In genomic region chr9:105425817-105426433, GRCh38 we compare ENCODE assay signal across 8 cellular contexts. TPM values are rescaled to one million over a fixed set of nuclear protein-coding genes. Genes with fewer than 3 reads are reported as not detected.
A peak's percentile ranks its signal among the peaks of the same experiment; 100 is the strongest.
DNase-seq lines count a peak whose midpoint lies in the region; ATAC-seq and TF ChIP-seq lines count a peak whose summit lies in the region.

No MANE protein-coding gene starts in this region.

- DNase-seq in NCI-H1436 (lab: John Stamatoyannopoulos, UW) = peak; percentile 6
- DNase-seq in NCI-H1436 treated with DMSO at 0.1 percent for 48 hours (lab: John Stamatoyannopoulos, UW) = no peak
- DNase-seq in lower lobe of right lung = no peak
- no peak for DNase-seq in CD1c-positive myeloid dendritic cell (ENCODE audit: extremely low spot score)
- no peak for DNase-seq in prostate gland (ENCODE audit: low spot score)
- DNase-seq in superior temporal gyrus (ENCODE audit: extremely low spot score) = no peak

- H3K27ac ChIP-seq in lower lobe of right lung (no peak overlapping the region), prostate gland (no peak overlapping the region)

- 40% methylated on average over 2 of the region's 2 CpGs for WGBS in prostate gland

- peak; percentile 24; the same call in 1 of the 2 replicates for TF ChIP-seq CTCF in WI38 (IDR thresholded peaks at IDR 0.05; ENCODE audit: low read depth, low read length)
- peak; percentile 38 for TF ChIP-seq CTCF in lower lobe of right lung (IDR thresholded peaks at IDR 0.05)
- peak in 2 of 4 experiments; percentile 35 to 41 for TF ChIP-seq CTCF in prostate gland (IDR thresholded peaks at IDR 0.05)

- H3K36me3 ChIP-seq in lower lobe of right lung (no peaks in the 10 kb centered on the region), prostate gland (no peaks in the 10 kb centered on the region)

- no peaks in the 10 kb centered on the region for H3K9me3 ChIP-seq in lower lobe of right lung
- no peaks in the 10 kb centered on the region for H3K9me3 ChIP-seq in prostate gland

- ATAC-seq in HG03175 (IDR thresholded peaks at IDR 0.05; ENCODE audit: unreplicated experiment) (peak; percentile 75), lower lobe of right lung (no peak)

- intact Hi-C loops in lower lobe of right lung (cut with DNase I) (no loop called here), prostate gland (cut with DNase I) (no loop called here)

- TF ChIP-seq POLR2A in prostate gland (IDR thresholded peaks at IDR 0.05) = no peak

- H3K27me3 ChIP-seq in lower lobe of right lung (ENCODE audit: low read depth) = no peaks in the 10 kb centered on the region
- no peaks in the 10 kb centered on the region for H3K27me3 ChIP-seq in prostate gland (replicated peaks; ENCODE audit: insufficient read depth)

- H3K4me3 ChIP-seq in WI38 (ENCODE audit: low read depth, low read length) (no peak overlapping the region), lower lobe of right lung (no peak overlapping the region), prostate gland (no peak overlapping the region)

- H3K4me1 ChIP-seq in lower lobe of right lung = no peaks in the 10 kb centered on the region
- no peaks in the 10 kb centered on the region for H3K4me1 ChIP-seq in prostate gland (replicated peaks)

RNA-seq across cellular contexts. Expression of gene FSD1L, which starts 21.9 kb away (rescaled TPM):
- total RNA-seq in lower lobe of right lung (7.2 TPM), prostate gland (1 to 10 TPM; 1.6 to 4.8 TPM)
